ENCODE assay signal across 19 cellular contexts in genomic region chr4:92864176-92864575, GRCh38.
DNase-seq lines count a peak whose midpoint lies in the region; ATAC-seq lines count a peak whose summit lies in the region.
"Had no signal": no experiment of that assay in that cellular context is flagged by ENCODE, and none has a peak within 500 bp of the region (broad histone marks: within the 10 kb centered on the region; RNA-seq: fewer than 3 reads in every experiment).

No MANE protein-coding gene starts in this region.

- DNase-seq in Ammon's horn (ENCODE audit: low spot score) (peak; percentile 14), NCI-H2171 treated with DMSO at 0.1 percent for 48 hours (lab: John Stamatoyannopoulos, UW) (peak; percentile 74), cerebellum (ENCODE audit: low spot score) (peak; percentile 41), pons (ENCODE audit: low spot score) (peak; percentile 53)
- DNase-seq in activated CD4-positive, alpha-beta memory T cell treated with anti-CD3 and anti-CD28 coated beads, Interleukin-2, amount 10 ng/mL, durations not matched to agents 7 days and 5 days = no peak
- DNase-seq in activated T-helper 2 cell treated with anti-CD3 and anti-CD28 coated beads, Interferon-gamma antibody, Interleukin-2, Interleukin-4, amounts not matched to agents 10 μg/mL and 5 μg/mL and 100 μg/mL, durations not matched to agents 14 hours and 24 hours and 36 hours (ENCODE audit: low spot score) = no peak
- DNase-seq: 8988T, ACHN, Calu3, IMR-90, NCI-H1048, NCI-H1417, NCI-H187, NCI-H526 treated with DMSO at 0.1 percent for 48 hours, SHP77 had no signal

- CTCF ChIA-PET in activated CD4-positive, alpha-beta memory T cell treated with anti-CD3 and anti-CD28 coated beads, Interleukin-2, amount 10 ng/mL, durations not matched to agents 7 days and 5 days (lab: Charles Lee) = no interaction called here

- peaks cover 10% of the 10 kb centered on the region for H3K9me3 Mint-ChIP-seq in activated CD4-positive, alpha-beta memory T cell treated with anti-CD3 and anti-CD28 coated beads, Interleukin-2, amount 10 ng/mL, durations not matched to agents 7 days and 5 days
- peaks cover 13% of the 10 kb centered on the region for H3K9me3 Mint-ChIP-seq in activated T-helper 2 cell treated with anti-CD3 and anti-CD28 coated beads, Interferon-gamma antibody, Interleukin-2, Interleukin-4, amounts not matched to agents 10 μg/mL and 5 μg/mL and 100 μg/mL, durations not matched to agents 14 hours and 24 hours and 36 hours

- intact Hi-C loops in activated T-helper 2 cell treated with anti-CD3 and anti-CD28 coated beads, Interferon-gamma antibody, Interleukin-2, Interleukin-4, amounts not matched to agents 10 μg/mL and 5 μg/mL and 100 μg/mL, durations not matched to agents 14 hours and 24 hours and 36 hours (cut with micrococcal nuclease) = no loop called here

- H3K4me1 Mint-ChIP-seq in activated CD4-positive, alpha-beta memory T cell treated with anti-CD3 and anti-CD28 coated beads, Interleukin-2, amount 10 ng/mL, durations not matched to agents 7 days and 5 days = no peaks in the 10 kb centered on the region
- H3K4me1 Mint-ChIP-seq in activated T-helper 2 cell treated with anti-CD3 and anti-CD28 coated beads, Interferon-gamma antibody, Interleukin-2, Interleukin-4, amounts not matched to agents 10 μg/mL and 5 μg/mL and 100 μg/mL, durations not matched to agents 14 hours and 24 hours and 36 hours (ENCODE audit: low read depth) = no peaks in the 10 kb centered on the region

- H3K4me3 Mint-ChIP-seq in activated CD4-positive, alpha-beta memory T cell treated with anti-CD3 and anti-CD28 coated beads, Interleukin-2, amount 10 ng/mL, durations not matched to agents 7 days and 5 days = no peak overlapping the region
- no peak overlapping the region for H3K4me3 Mint-ChIP-seq in activated T-helper 2 cell treated with anti-CD3 and anti-CD28 coated beads, Interferon-gamma antibody, Interleukin-2, Interleukin-4, amounts not matched to agents 10 μg/mL and 5 μg/mL and 100 μg/mL, durations not matched to agents 14 hours and 24 hours and 36 hours (ENCODE audit: low read depth)

- ATAC-seq in GM21528 (IDR thresholded peaks at IDR 0.05; ENCODE audit: low FRiP score, unreplicated experiment) (no peak), GM18873 (IDR thresholded peaks at IDR 0.05; ENCODE audit: low FRiP score, unreplicated experiment) (no peak)
- ATAC-seq: HCT116, Panc1 had no signal

- no peaks in the 10 kb centered on the region for H3K27me3 Mint-ChIP-seq in activated CD4-positive, alpha-beta memory T cell treated with anti-CD3 and anti-CD28 coated beads, Interleukin-2, amount 10 ng/mL, durations not matched to agents 7 days and 5 days
- H3K27me3 Mint-ChIP-seq in activated T-helper 2 cell treated with anti-CD3 and anti-CD28 coated beads, Interferon-gamma antibody, Interleukin-2, Interleukin-4, amounts not matched to agents 10 μg/mL and 5 μg/mL and 100 μg/mL, durations not matched to agents 14 hours and 24 hours and 36 hours (ENCODE audit: low read depth) = no peaks in the 10 kb centered on the region

- no peak overlapping the region for H3K27ac Mint-ChIP-seq in activated CD4-positive, alpha-beta memory T cell treated with anti-CD3 and anti-CD28 coated beads, Interleukin-2, amount 10 ng/mL, durations not matched to agents 7 days and 5 days
- no peak overlapping the region for H3K27ac Mint-ChIP-seq in activated T-helper 2 cell treated with anti-CD3 and anti-CD28 coated beads, Interferon-gamma antibody, Interleukin-2, Interleukin-4, amounts not matched to agents 10 μg/mL and 5 μg/mL and 100 μg/mL, durations not matched to agents 14 hours and 24 hours and 36 hours

- POLR2A ChIA-PET in activated CD4-positive, alpha-beta memory T cell treated with anti-CD3 and anti-CD28 coated beads, Interleukin-2, amount 10 ng/mL, durations not matched to agents 7 days and 5 days (lab: Charles Lee) = no interaction called here

- H3K36me3 Mint-ChIP-seq in activated CD4-positive, alpha-beta memory T cell treated with anti-CD3 and anti-CD28 coated beads, Interleukin-2, amount 10 ng/mL, durations not matched to agents 7 days and 5 days (ENCODE audit: low read depth) = no peaks in the 10 kb centered on the region
- no peaks in the 10 kb centered on the region for H3K36me3 Mint-ChIP-seq in activated T-helper 2 cell treated with anti-CD3 and anti-CD28 coated beads, Interferon-gamma antibody, Interleukin-2, Interleukin-4, amounts not matched to agents 10 μg/mL and 5 μg/mL and 100 μg/mL, durations not matched to agents 14 hours and 24 hours and 36 hours (ENCODE audit: low read depth)

Comparison
In these comparisons a context has a peak if more than half of its experiments do, and no peak if none do; other contexts are left out.
1. DNase-seq: peak in Ammon's horn (single experiment), NCI-H2171 treated with DMSO at 0.1 percent for 48 hours (single experiment), cerebellum (single experiment) and pons (single experiment); none in activated CD4-positive, alpha-beta memory T cell treated with anti-CD3 and anti-CD28 coated beads, Interleukin-2, amount 10 ng/mL, durations not matched to agents 7 days and 5 days (single experiment) and activated T-helper 2 cell treated with anti-CD3 and anti-CD28 coated beads, Interferon-gamma antibody, Interleukin-2, Interleukin-4, amounts not matched to agents 10 μg/mL and 5 μg/mL and 100 μg/mL, durations not matched to agents 14 hours and 24 hours and 36 hours (single experiment).